ENCODE assay signal across 1 cellular context in the genomic region with DNA sequence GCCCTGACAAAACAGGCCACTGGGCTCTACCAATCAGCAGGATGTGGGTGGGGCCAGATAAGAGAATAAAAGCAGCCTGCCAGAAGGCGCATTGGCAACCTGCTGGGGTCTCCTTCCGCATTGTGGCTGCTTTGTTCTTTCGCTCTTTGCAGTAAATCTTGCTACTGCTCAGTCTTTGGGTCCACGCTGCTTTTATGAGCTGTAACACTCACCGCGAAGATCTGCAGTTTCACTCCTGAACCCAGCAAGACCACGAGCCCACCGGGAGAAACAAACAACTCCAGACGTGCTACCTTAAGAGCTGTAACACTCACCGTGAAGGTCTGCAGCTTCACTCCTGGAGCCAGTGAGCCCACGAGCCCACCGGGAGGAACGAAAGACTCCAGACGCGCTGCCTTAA.
TF ChIP-seq lines count a peak whose summit lies in the region.

No MANE protein-coding gene starts in this region.

TF ChIP-seq in HepG2, 621 proteins besides CTCF, POLR2A, EP300 and RAD21:
- TF ChIP-seq NFYB (CRISPR knock-in tag; IDR thresholded peaks at IDR 0.05): peak; percentile 60
